In genomic region chr11:473975-474785, GRCh38 we compare ENCODE assay signal across 23 cellular contexts. TPM values are rescaled to one million over a fixed set of nuclear protein-coding genes. Genes with fewer than 3 reads are reported as not detected.
"Had no signal": no experiment of that assay in that cellular context is flagged by ENCODE, and none has a peak within 500 bp of the region (broad histone marks: within the 10 kb centered on the region; RNA-seq: fewer than 3 reads in every experiment).

No MANE protein-coding gene starts in this region.

- DNase-seq: activated CD4-positive, CD25-positive, alpha-beta regulatory T cell treated with anti-CD3 and anti-CD28 coated beads, Interleukin-2, amount 50 U/mL, for 72 hours; activated CD8-positive, alpha-beta memory T cell treated with anti-CD3 and anti-CD28 coated beads for 24 hours; activated CD8-positive, alpha-beta memory T cell treated with anti-CD3 and anti-CD28 coated beads, Interleukin-2, amount 50 U/mL, for 48 hours; activated effector memory CD4-positive, alpha-beta T cell treated with Interleukin-2 at 50 U/mL for 16 hours; activated naive CD4-positive, alpha-beta T cell treated with anti-CD3 and anti-CD28 coated beads, Interleukin-2, amount 50 U/mL, for 16 hours; activated T-cell treated with anti-CD3 and anti-CD28 coated beads, Interleukin-2, amount 50 U/mL, for 48 hours; colonic mucosa; foreskin keratinocyte; hypothalamus; mammary epithelial cell; naive B cell; right lobe of liver; small intestine; stimulated activated CD4-positive, alpha-beta T cell treated with anti-CD3 and anti-CD28 coated beads, Interleukin-15, amount 100 ng/mL, for 24 hours; stimulated activated CD4-positive, alpha-beta T cell treated with anti-CD3 and anti-CD28 coated beads, Interleukin-2, amount 100 ng/mL, for 48 hours; T1000; uterus had no signal

- ATAC-seq: foreskin keratinocyte, left lobe of liver, right lobe of liver had no signal

- H3K36me3 ChIP-seq: ascending aorta, colonic mucosa, neural progenitor cell, right lobe of liver, uterus had no signal

- H3K27ac ChIP-seq: ascending aorta, colonic mucosa, foreskin keratinocyte, neural progenitor cell, right lobe of liver, tibial nerve, uterus had no signal

- H3K9me3 ChIP-seq: ascending aorta, colonic mucosa, right lobe of liver, tibial nerve, uterus had no signal

- H3K4me1 ChIP-seq: colonic mucosa, foreskin keratinocyte, neural progenitor cell had no signal

- H3K4me3 ChIP-seq: ascending aorta, colonic mucosa, neural progenitor cell, right lobe of liver, tibial nerve, uterus had no signal

RNA-seq across cellular contexts. Expression of gene ANO9, which starts 32.4 kb away (rescaled TPM):
- total RNA-seq: fibroblast of lung, osteocyte had no signal
